1 cellular context compared by ENCODE assay signal in genomic region chr12:100716949-100717732, GRCh38.
TF ChIP-seq lines count a peak whose summit lies in the region.

No MANE protein-coding gene starts in this region.

TF ChIP-seq in IMR-90, 13 proteins besides CTCF, POLR2A, EP300 and RAD21 (continued from another document):
- TF ChIP-seq ELK1 (IDR thresholded peaks at IDR 0.05; ENCODE audit: borderline replicate concordance, low read depth, low read length) (no peak), CEBPB (IDR thresholded peaks at IDR 0.05; ENCODE audit: low read depth, low read length) (no peak)
